ENCODE assay signal across 1 cellular context in genomic region chr5:116297296-116297814, GRCh38.
TF ChIP-seq lines count a peak whose summit lies in the region.

No MANE protein-coding gene starts in this region.

TF ChIP-seq in H1, 55 proteins besides CTCF, POLR2A, EP300 and RAD21 (continued from another document):
- TF ChIP-seq FOSL1 (IDR thresholded peaks at IDR 0.05; ENCODE audit: insufficient read depth, low read depth, low read length) = no peak
- TF ChIP-seq ATF3 (IDR thresholded peaks at IDR 0.05; ENCODE audit: insufficient read depth, low read depth, low read length) = no peak
- no peak for TF ChIP-seq POU5F1 (IDR thresholded peaks at IDR 0.05; ENCODE audit: low read depth, low read length)
- TF ChIP-seq KDM5A (IDR thresholded peaks at IDR 0.05; ENCODE audit: low read length) = no peak
- TF ChIP-seq CREB1 (IDR thresholded peaks at IDR 0.05) = no peak
- no peak for TF ChIP-seq CTBP2 (IDR thresholded peaks at IDR 0.05; ENCODE audit: borderline replicate concordance, insufficient read depth, insufficient read length, low read length)
- no peak for TF ChIP-seq TAF1 (IDR thresholded peaks at IDR 0.05; ENCODE audit: low read depth, low read length)
- TF ChIP-seq USF2 (IDR thresholded peaks at IDR 0.05; ENCODE audit: low read length) = no peak
